9 cellular contexts compared by ENCODE assay signal in genomic region chr12:8037947-8038346, GRCh38. TPM values are rescaled to one million over a fixed set of nuclear protein-coding genes. Genes with fewer than 3 reads are reported as not detected.
DNase-seq lines count a peak whose midpoint lies in the region; ATAC-seq and TF ChIP-seq lines count a peak whose summit lies in the region.
"Had no signal": no experiment of that assay in that cellular context is flagged by ENCODE, and none has a peak within 500 bp of the region (broad histone marks: within the 10 kb centered on the region; RNA-seq: fewer than 3 reads in every experiment).

No MANE protein-coding gene starts in this region.

- no peak overlapping the region for H3K4me2 ChIP-seq in IMR-90 (ENCODE audit: low read depth, low read length)
- no peak overlapping the region for H3K4me2 ChIP-seq in PC-3 (ENCODE audit: low read length)

- no peak overlapping the region for H3K4ac ChIP-seq in IMR-90 (ENCODE audit: low read depth, low read length)

- H3K14ac ChIP-seq in IMR-90 (replicated peaks; ENCODE audit: low read depth, low read length): no peak overlapping the region

- intact Hi-C loops in IMR-90 (cut with micrococcal nuclease): no loop called here
- intact Hi-C loops in PC-3 (cut with micrococcal nuclease): no loop called here
- intact Hi-C loops in right lobe of liver (cut with DNase I): loop anchor here in 1 of 2 donors (10.0 kb wide), 1 partner anchor 47 kb away; the partner anchor contains the start of gene NECAP1

- POLR2A ChIA-PET in IMR-90 (lab: Charles Lee; ENCODE audit: unreplicated experiment) (interaction anchor here (0.6 kb wide), 1 partner anchor 1228 kb away, joined by 7 read pairs; no protein-coding TSS in a partner anchor), PC-3 (lab: Charles Lee; ENCODE audit: unreplicated experiment) (no interaction called here)

- H3K4me3 Mint-ChIP-seq in CD4-positive, CD25-positive, alpha-beta regulatory T cell: peak overlapping the region in 3 of 4 donors; percentile 66 to 91 (median 79)
- H3K4me3 Mint-ChIP-seq in nephron progenitor cell: peak overlapping the region; percentile 71

- BruUV-seq in IMR-90 (replicated peaks; lab: Mats Ljungman, UMichigan): no TSS peak
- no TSS peak for BruUV-seq in PC-3 (replicated peaks; lab: Mats Ljungman, UMichigan)

- H3K23ac ChIP-seq in IMR-90 (ENCODE audit: low read depth, low read length): peak overlapping the region; percentile 83; the same call in 1 of the 2 replicates

- H3K36me3 Mint-ChIP-seq in CD4-positive, CD25-positive, alpha-beta regulatory T cell: peaks cover 10% of the 10 kb centered on the region
- peaks cover 26% of the 10 kb centered on the region for H3K36me3 Mint-ChIP-seq in nephron progenitor cell (ENCODE audit: low read depth)

- peaks cover 31% of the 10 kb centered on the region for H3K36me3 ChIP-seq in CD4-positive, CD25-positive, alpha-beta regulatory T cell (ENCODE audit: control insufficient read depth, insufficient read depth, low read length)
- H3K36me3 ChIP-seq in IMR-90 (ENCODE audit: control insufficient read depth, insufficient read depth, low read length) (peaks cover 14% of the 10 kb centered on the region), PC-3 (ENCODE audit: low read depth, low read length) (no peaks in the 10 kb centered on the region), right lobe of liver (peaks cover 0 to 34% (median 12%) of the 10 kb centered on the region in 4 donors)

- H3K27ac ChIP-seq in CD4-positive, CD25-positive, alpha-beta regulatory T cell (ENCODE audit: insufficient read depth, low read length, poor library complexity, severe bottlenecking): no peak overlapping the region
- H3K27ac ChIP-seq in IMR-90 (ENCODE audit: insufficient read depth, low read length): no peak overlapping the region
- peak overlapping the region; percentile 37 to 69 for H3K27ac ChIP-seq in coronary artery
- no peak overlapping the region for H3K27ac ChIP-seq in PC-3 (ENCODE audit: low read length)
- no peak overlapping the region for H3K27ac ChIP-seq in right lobe of liver
- H3K27ac ChIP-seq: SK-N-MC had no signal

- no peaks in the 10 kb centered on the region for H3K9me2 ChIP-seq in PC-3 (replicated peaks; ENCODE audit: low read length)

- H3K56ac ChIP-seq in IMR-90 (ENCODE audit: extremely low read depth, insufficient read depth, low read length): no peak overlapping the region; the same call in 1 of the 2 replicates

- H3K9ac ChIP-seq in IMR-90 (ENCODE audit: low read depth, low read length) (no peak overlapping the region), PC-3 (ENCODE audit: low read length) (no peak overlapping the region)

- H4K91ac ChIP-seq in IMR-90 (ENCODE audit: insufficient read depth, low read depth, low read length): no peak overlapping the region

- peak overlapping the region; percentile 2 for H2AK9ac ChIP-seq in IMR-90 (replicated peaks; ENCODE audit: low read depth, low read length, poor library complexity)

- no peak for DNase-seq in CD4-positive, CD25-positive, alpha-beta regulatory T cell
- no peak for DNase-seq in IMR-90
- DNase-seq in coronary artery (ENCODE audit: low spot score): no peak
- DNase-seq in nephron progenitor cell: peak; percentile 11
- DNase-seq in PC-3: no peak
- DNase-seq in NCI-H510A (lab: John Stamatoyannopoulos, UW): no peak
- DNase-seq in right lobe of liver: no peak
- DNase-seq in NCI-H526 treated with DMSO at 0.1 percent for 48 hours (lab: John Stamatoyannopoulos, UW): no peak

- TF ChIP-seq CTCF in IMR-90 (conservative IDR thresholded peaks at IDR 0.05; ENCODE audit: low read depth, low read length): no peak
- TF ChIP-seq CTCF in coronary artery (IDR thresholded peaks at IDR 0.05): no peak
- TF ChIP-seq CTCF in nephron progenitor cell (IDR thresholded peaks at IDR 0.05): no peak
- no peak for TF ChIP-seq CTCF in PC-3 (conservative IDR thresholded peaks at IDR 0.05; ENCODE audit: low read depth, low read length)
- TF ChIP-seq CTCF in right lobe of liver (IDR thresholded peaks at IDR 0.05): no peak

- H3K9me3 ChIP-seq in CD4-positive, CD25-positive, alpha-beta regulatory T cell (ENCODE audit: control insufficient read depth in 2 of 2, low read length in 2 of 2): no peaks in the 10 kb centered on the region
- no peaks in the 10 kb centered on the region for H3K9me3 ChIP-seq in IMR-90 (ENCODE audit: control insufficient read depth, insufficient read depth, low read length)
- no peaks in the 10 kb centered on the region for H3K9me3 ChIP-seq in PC-3 (ENCODE audit: low read length)
- H3K9me3 ChIP-seq in right lobe of liver: no peaks in the 10 kb centered on the region

- no peak for ATAC-seq in CD4-positive, CD25-positive, alpha-beta regulatory T cell (ENCODE audit: low read depth in 2 of 2)
- no peak for ATAC-seq in IMR-90 (ENCODE audit: low read depth)
- no peak for ATAC-seq in PC-3
- no peak for ATAC-seq in right lobe of liver

- TF ChIP-seq RAD21 in IMR-90 (IDR thresholded peaks at IDR 0.05; ENCODE audit: low read length): no peak

- no peak overlapping the region for H2BK5ac ChIP-seq in IMR-90 (ENCODE audit: low read depth, low read length, poor library complexity, severe bottlenecking)

- H4K5ac ChIP-seq in IMR-90 (ENCODE audit: low read depth, low read length): no peak overlapping the region

- in situ Hi-C loops in IMR-90 (cut with MboI; ENCODE audit: low sequenced_read_pairs): loop anchor here (25.0 kb wide), 1 partner anchor 401 kb away; no protein-coding TSS in a partner anchor

- CTCF ChIA-PET in IMR-90 (lab: Yijun Ruan, JAX) (no interaction called here), PC-3 (lab: Charles Lee) (no interaction called here)

- peaks cover 61% of the 10 kb centered on the region for H3K4me1 ChIP-seq in CD4-positive, CD25-positive, alpha-beta regulatory T cell (ENCODE audit: control insufficient read depth, insufficient read depth, low read length, poor library complexity, severe bottlenecking)
- H3K4me1 ChIP-seq in IMR-90 (ENCODE audit: control insufficient read depth, insufficient read depth, low read length): peaks cover 22% of the 10 kb centered on the region
- peaks cover 19% of the 10 kb centered on the region for H3K4me1 ChIP-seq in PC-3 (ENCODE audit: insufficient read depth, low read length)
- H3K4me1 ChIP-seq in right lobe of liver: peaks cover 0 to 42% (median 12%) of the 10 kb centered on the region in 4 donors

- peaks cover 36 to 66% (median 50%) of the 10 kb centered on the region in 4 donors for H3K4me1 Mint-ChIP-seq in CD4-positive, CD25-positive, alpha-beta regulatory T cell
- peaks cover 64% of the 10 kb centered on the region for H3K4me1 Mint-ChIP-seq in nephron progenitor cell

- peak overlapping the region; percentile 57 for H3K4me3 ChIP-seq in CD4-positive, CD25-positive, alpha-beta regulatory T cell (ENCODE audit: low read depth, low read length)
- H3K4me3 ChIP-seq in IMR-90 (ENCODE audit: insufficient read depth, low read depth, low read length): no peak overlapping the region
- peak overlapping the region; percentile 64 for H3K4me3 ChIP-seq in coronary artery
- H3K4me3 ChIP-seq in PC-3 (ENCODE audit: low read length): no peak overlapping the region
- no peak overlapping the region for H3K4me3 ChIP-seq in right lobe of liver
- H3K4me3 ChIP-seq: SK-N-MC had no signal

- no peaks in the 10 kb centered on the region for H3K27me3 Mint-ChIP-seq in CD4-positive, CD25-positive, alpha-beta regulatory T cell
- H3K27me3 Mint-ChIP-seq in nephron progenitor cell (ENCODE audit: low read depth, poor library complexity): peaks cover 8% of the 10 kb centered on the region

- no peak for TF ChIP-seq POLR2A in IMR-90 (IDR thresholded peaks at IDR 0.05; ENCODE audit: low read depth, low read length)
- no peak for TF ChIP-seq POLR2A in right lobe of liver (IDR thresholded peaks at IDR 0.05)

- H3K79me1 ChIP-seq in IMR-90 (ENCODE audit: low read depth in 1 of 2, low read length in 2 of 2): peaks cover 45 to 78% of the 10 kb centered on the region in 2 experiments

- 0 out of 2 replicates have a peak overlapping the region, but pooled peaks have one; percentile 37 for H2BK20ac ChIP-seq in IMR-90 (ENCODE audit: low read depth, low read length)

- H4K20me1 ChIP-seq in IMR-90 (ENCODE audit: insufficient read depth, low read length) (peaks cover 56% of the 10 kb centered on the region), PC-3 (ENCODE audit: low read length) (no peaks in the 10 kb centered on the region; the same call in 1 of the 2 replicates)

- dilution Hi-C loops in IMR-90 (cut with HindIII; ENCODE audit: low sequenced_read_pairs, unreplicated experiment): no loop called here

- H3K18ac ChIP-seq in IMR-90 (ENCODE audit: low read depth, low read length): no peak overlapping the region

- H3K9me1 ChIP-seq in IMR-90 (ENCODE audit: insufficient read depth, low read length): peaks cover 40% of the 10 kb centered on the region

- no CpG with 5 or more reads among the region's 6 CpGs for WGBS in IMR-90 (ENCODE audit: extremely low coverage in 2 of 2, insufficient read length in 1 of 2), 2 experiments
- WGBS in right lobe of liver (ENCODE audit: insufficient coverage, low coverage, low lambda C conversion rate, missing lambda C conversion rate): 90% methylated on average over 5 of the region's 6 CpGs

- no peak overlapping the region for H2BK120ac ChIP-seq in IMR-90 (ENCODE audit: low read depth, low read length)

- H3K9me3 Mint-ChIP-seq in CD4-positive, CD25-positive, alpha-beta regulatory T cell: no peaks in the 10 kb centered on the region
- no peaks in the 10 kb centered on the region for H3K9me3 Mint-ChIP-seq in nephron progenitor cell

- no peak overlapping the region for H4K8ac ChIP-seq in IMR-90 (ENCODE audit: low read depth in 2 of 2, low read length in 2 of 2)

- peaks cover 27% of the 10 kb centered on the region for H3K79me2 ChIP-seq in PC-3 (ENCODE audit: low read length)

- no peaks in the 10 kb centered on the region for H3K27me3 ChIP-seq in CD4-positive, CD25-positive, alpha-beta regulatory T cell (ENCODE audit: control insufficient read depth, insufficient read depth, low read length)
- H3K27me3 ChIP-seq in IMR-90 (ENCODE audit: control insufficient read depth, insufficient read depth, low read length) (no peaks in the 10 kb centered on the region), PC-3 (ENCODE audit: low read length) (no peaks in the 10 kb centered on the region), right lobe of liver (no peaks in the 10 kb centered on the region)

- H2AFZ ChIP-seq in IMR-90 (replicated peaks; ENCODE audit: low read length, poor library complexity) (no peak overlapping the region), PC-3 (ENCODE audit: low read length) (no peak overlapping the region)

- H3K27ac Mint-ChIP-seq in CD4-positive, CD25-positive, alpha-beta regulatory T cell: peak overlapping the region; percentile 49 to 75 (median 61)
- H3K27ac Mint-ChIP-seq in nephron progenitor cell: peak overlapping the region; percentile 49

- H2BK15ac ChIP-seq in IMR-90 (ENCODE audit: low read depth, low read length): no peak overlapping the region

- no peak overlapping the region; the same call in 1 of the 2 replicates for H2AK5ac ChIP-seq in IMR-90 (ENCODE audit: low read depth, low read length)

- H3F3A ChIP-seq in PC-3 (ENCODE audit: low read length, unreplicated experiment): no peaks in the 10 kb centered on the region

RNA-seq across cellular contexts. Expression of gene FOXJ2, which starts 5.4 kb away (rescaled TPM):
- total RNA-seq in CD4-positive, CD25-positive, alpha-beta regulatory T cell: 26.1 TPM
- polyA plus RNA-seq in CD4-positive, CD25-positive, alpha-beta regulatory T cell: 1 to 10 TPM; 6.6 to 9.5 (median 8.1) TPM
- total RNA-seq in IMR-90 (2012; rRNA removed): 3.0 and 3.9 TPM in 2 replicates
- 8.4 and 8.5 TPM in 2 replicates for polyA plus RNA-seq in IMR-90 (2012; rRNA removed)
- 2.5 and 5.1 TPM in 2 replicates for polyA plus RNA-seq in IMR-90 (2012; cell fraction: cytosol; rRNA removed)
- polyA plus RNA-seq in IMR-90 (2012; cell fraction: nucleus; rRNA removed; ENCODE audit: low replicate concordance): 12.8 and 13.4 TPM in 2 replicates
- total RNA-seq in PC-3 (2014; rRNA removed): 6.9 and 10.0 TPM in 2 replicates
- total RNA-seq in right lobe of liver: 1 to 10 TPM; 4.4 to 5.7 (median 4.8) TPM

RNA-seq across cellular contexts. Expression of gene C3AR1, which starts 28.2 kb away (rescaled TPM):
- total RNA-seq in CD4-positive, CD25-positive, alpha-beta regulatory T cell: 2.7 TPM
- polyA plus RNA-seq in CD4-positive, CD25-positive, alpha-beta regulatory T cell: 10 to 100 TPM in 2 of 4 donors, 1 to 10 TPM in 2; 6.5 to 12.7 (median 9.5) TPM
- 0.28 and 0.36 TPM in 2 replicates for total RNA-seq in IMR-90 (2012; rRNA removed)
- polyA plus RNA-seq in IMR-90 (2012; rRNA removed): 0.31 and 0.42 TPM in 2 replicates
- polyA plus RNA-seq in IMR-90 (2012; cell fraction: cytosol; rRNA removed): 0.29 and 0.34 TPM in 2 replicates
- polyA plus RNA-seq in IMR-90 (2012; cell fraction: nucleus; rRNA removed; ENCODE audit: low replicate concordance): 0.07 and 0.08 TPM in 2 replicates
- total RNA-seq in PC-3 (2014; rRNA removed): not detected in 2 replicates
- 10 to 100 TPM in 1 of 6 experiments, 1 to 10 TPM in 5; 2.0 to 11.9 (median 3.8) TPM for total RNA-seq in right lobe of liver

RNA-seq across cellular contexts. Expression of gene NECAP1, which starts 44.1 kb away (rescaled TPM):
- 78.3 TPM for total RNA-seq in CD4-positive, CD25-positive, alpha-beta regulatory T cell
- 10 to 100 TPM; 20.5 to 34.8 (median 23.8) TPM for polyA plus RNA-seq in CD4-positive, CD25-positive, alpha-beta regulatory T cell
- 37.3 and 44.2 TPM in 2 replicates for total RNA-seq in IMR-90 (2012; rRNA removed)
- 32.2 and 35.6 TPM in 2 replicates for polyA plus RNA-seq in IMR-90 (2012; rRNA removed)
- 14.7 and 15.9 TPM in 2 replicates for polyA plus RNA-seq in IMR-90 (2012; cell fraction: cytosol; rRNA removed)
- 15.0 and 44.7 TPM in 2 replicates for polyA plus RNA-seq in IMR-90 (2012; cell fraction: nucleus; rRNA removed; ENCODE audit: low replicate concordance)
- 27.8 and 34.8 TPM in 2 replicates for total RNA-seq in PC-3 (2014; rRNA removed)
- 10 to 100 TPM; 12.9 to 32.1 (median 17.1) TPM for total RNA-seq in right lobe of liver

Comparison
In these comparisons a context has a peak if more than half of its experiments do, and no peak if none do; other contexts are left out.
1. H3K27ac ChIP-seq: peak in coronary artery (2 of 2); none in CD4-positive, CD25-positive, alpha-beta regulatory T cell (single experiment), IMR-90 (single experiment), PC-3 (single experiment) and right lobe of liver (0 of 3).
2. H3K4me3 ChIP-seq: peak in CD4-positive, CD25-positive, alpha-beta regulatory T cell (single experiment) and coronary artery (single experiment); none in IMR-90 (single experiment), PC-3 (single experiment) and right lobe of liver (0 of 3).